ENCODE assay signal across 33 cellular contexts in the genomic region with DNA sequence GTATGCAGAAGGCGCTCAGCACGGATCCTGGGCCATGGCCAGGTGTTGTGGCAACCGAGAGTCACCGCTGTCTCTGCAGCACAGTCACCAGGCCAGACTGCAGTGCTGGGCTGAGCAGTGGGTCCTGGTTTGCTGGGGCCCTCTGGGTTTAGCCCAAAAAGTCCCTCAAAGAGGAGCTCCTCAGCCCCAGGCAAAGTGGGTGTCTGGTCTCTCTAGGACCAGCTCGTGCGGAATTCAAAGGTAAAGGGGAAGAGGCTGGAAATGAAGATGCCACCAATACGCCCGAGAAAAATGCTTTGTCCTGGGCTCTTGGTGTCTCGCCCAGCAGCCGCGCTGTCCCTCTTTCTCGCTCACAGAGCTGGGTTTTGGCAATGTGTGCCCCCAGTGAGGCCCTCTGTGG.
"Had no signal": no experiment of that assay in that cellular context is flagged by ENCODE, and none has a peak within 500 bp of the region (broad histone marks: within the 10 kb centered on the region; RNA-seq: fewer than 3 reads in every experiment).

No MANE protein-coding gene starts in this region.

- H3K4me3 ChIP-seq: ascending aorta, body of pancreas, breast epithelium, Peyer's patch had no signal

- H3K9me3 ChIP-seq: ascending aorta, body of pancreas, breast epithelium, Peyer's patch had no signal

- H3K27me3 Mint-ChIP-seq: activated CD4-positive, alpha-beta memory T cell treated with anti-CD3 and anti-CD28 coated beads, Interleukin-2, amount 10 ng/mL, durations not matched to agents 7 days and 5 days; activated CD8-positive, alpha-beta memory T cell treated with anti-CD3 and anti-CD28 coated beads, Interleukin-2, amount 10 ng/mL, durations not matched to agents 7 days and 5 days; activated naive CD4-positive, alpha-beta T cell treated with anti-CD3 and anti-CD28 coated beads, Interleukin-2, amount 50 U/mL, for 24 hours; activated naive CD8-positive, alpha-beta T cell treated with anti-CD3 and anti-CD28 coated beads, Interleukin-2, amount 10 ng/mL, durations not matched to agents 7 days and 5 days had no signal

- H3K27me3 ChIP-seq: ascending aorta, body of pancreas, breast epithelium, Peyer's patch had no signal

- H3K27ac Mint-ChIP-seq: activated CD4-positive, alpha-beta memory T cell treated with anti-CD3 and anti-CD28 coated beads, Interleukin-2, amount 10 ng/mL, durations not matched to agents 7 days and 5 days; activated CD8-positive, alpha-beta memory T cell treated with anti-CD3 and anti-CD28 coated beads, Interleukin-2, amount 10 ng/mL, durations not matched to agents 7 days and 5 days; activated naive CD8-positive, alpha-beta T cell treated with anti-CD3 and anti-CD28 coated beads, Interleukin-2, amount 10 ng/mL, durations not matched to agents 7 days and 5 days; activated T-helper 2 cell treated with anti-CD3 and anti-CD28 coated beads, Interferon-gamma antibody, Interleukin-2, Interleukin-4, amounts not matched to agents 10 μg/mL and 5 μg/mL and 100 μg/mL, durations not matched to agents 14 hours and 24 hours and 36 hours had no signal

- H3K4me1 Mint-ChIP-seq: activated naive CD4-positive, alpha-beta T cell treated with anti-CD3 and anti-CD28 coated beads, Interleukin-2, amount 50 U/mL, for 24 hours; activated naive CD8-positive, alpha-beta T cell treated with anti-CD3 and anti-CD28 coated beads, Interleukin-2, amount 10 ng/mL, durations not matched to agents 7 days and 5 days had no signal

- H3K4me3 Mint-ChIP-seq: activated CD4-positive, alpha-beta memory T cell treated with anti-CD3 and anti-CD28 coated beads, Interleukin-2, amount 10 ng/mL, durations not matched to agents 7 days and 5 days; activated CD8-positive, alpha-beta memory T cell treated with anti-CD3 and anti-CD28 coated beads, Interleukin-2, amount 10 ng/mL, durations not matched to agents 7 days and 5 days; activated naive CD4-positive, alpha-beta T cell treated with anti-CD3 and anti-CD28 coated beads, Interleukin-2, amount 50 U/mL, for 24 hours; activated naive CD8-positive, alpha-beta T cell treated with anti-CD3 and anti-CD28 coated beads, Interleukin-2, amount 10 ng/mL, durations not matched to agents 7 days and 5 days had no signal

- DNase-seq: activated CD4-positive, alpha-beta memory T cell treated with anti-CD3 and anti-CD28 coated beads, Interleukin-2, amount 10 ng/mL, durations not matched to agents 7 days and 5 days; activated CD4-positive, alpha-beta T cell treated with anti-CD3 and anti-CD28 coated beads for 1 hour; activated CD4-positive, alpha-beta T cell treated with anti-CD3 and anti-CD28 coated beads for 48 hours; activated CD4-positive, CD25-positive, alpha-beta regulatory T cell; activated CD8-positive, alpha-beta memory T cell treated with anti-CD3 and anti-CD28 coated beads for 24 hours; activated CD8-positive, alpha-beta memory T cell treated with anti-CD3 and anti-CD28 coated beads, Interleukin-2, amount 10 ng/mL, durations not matched to agents 7 days and 5 days; activated CD8-positive, alpha-beta memory T cell treated with anti-CD3 and anti-CD28 coated beads, Interleukin-2, amount 50 U/mL, for 48 hours; activated gamma-delta T cell; activated naive CD4-positive, alpha-beta T cell treated with Interleukin-2 at 50 U/mL for 16 hours; activated naive CD8-positive, alpha-beta T cell treated with anti-CD3 and anti-CD28 coated beads, Interleukin-2, amount 10 ng/mL, durations not matched to agents 7 days and 5 days; activated T-cell treated with anti-CD3 and anti-CD28 coated beads, Interleukin-2, amount 50 U/mL, for 48 hours; amygdala; body of pancreas; NCI-H1092 treated with DMSO at 0.1 percent for 48 hours; NCI-H1417; NCI-H1694; NCI-H1930; NCI-H2081 treated with DMSO at 0.1 percent for 48 hours; NCI-H345; NCI-H524 treated with DMSO at 0.1 percent for 48 hours; NK-92 treated with Interleukin-12 subunit alpha and Interleukin-12 subunit beta, amount 100 ng/mL, for 24 hours; PC-3; Peyer's patch; RPMI8226; SIG-M5; SW 1271; T1000; WERI-Rb-1 had no signal

- ATAC-seq: activated CD8-positive, alpha-beta memory T cell treated with anti-CD3 and anti-CD28 coated beads, Interleukin-2, amount 10 ng/mL, durations not matched to agents 7 days and 5 days; body of pancreas; PC-3; Right ventricle myocardium inferior had no signal

- H3K27ac ChIP-seq: ascending aorta, body of pancreas, Peyer's patch, WERI-Rb-1 had no signal

- H3K36me3 ChIP-seq: ascending aorta, breast epithelium, Peyer's patch, WERI-Rb-1 had no signal

- H3K36me3 Mint-ChIP-seq: activated CD8-positive, alpha-beta memory T cell treated with anti-CD3 and anti-CD28 coated beads, Interleukin-2, amount 10 ng/mL, durations not matched to agents 7 days and 5 days; activated naive CD4-positive, alpha-beta T cell treated with anti-CD3 and anti-CD28 coated beads, Interleukin-2, amount 50 U/mL, for 24 hours; activated naive CD8-positive, alpha-beta T cell treated with anti-CD3 and anti-CD28 coated beads, Interleukin-2, amount 10 ng/mL, durations not matched to agents 7 days and 5 days had no signal

- H3K9me3 Mint-ChIP-seq: activated naive CD4-positive, alpha-beta T cell treated with anti-CD3 and anti-CD28 coated beads, Interleukin-2, amount 50 U/mL, for 24 hours; activated naive CD8-positive, alpha-beta T cell treated with anti-CD3 and anti-CD28 coated beads, Interleukin-2, amount 10 ng/mL, durations not matched to agents 7 days and 5 days; activated T-helper 2 cell treated with anti-CD3 and anti-CD28 coated beads, Interferon-gamma antibody, Interleukin-2, Interleukin-4, amounts not matched to agents 10 μg/mL and 5 μg/mL and 100 μg/mL, durations not matched to agents 14 hours and 24 hours and 36 hours had no signal

- H3K4me1 ChIP-seq: body of pancreas, breast epithelium, Peyer's patch had no signal
